1 cellular context compared by ENCODE assay signal in genomic region chr16:54242199-54242598, GRCh38.
A peak's percentile ranks its signal among the peaks of the same experiment; 100 is the strongest.
TF ChIP-seq lines count a peak whose summit lies in the region.

No MANE protein-coding gene starts in this region.

TF ChIP-seq in H1, 55 proteins besides CTCF, POLR2A, EP300 and RAD21:
- no peak for TF ChIP-seq TBP (IDR thresholded peaks at IDR 0.05; ENCODE audit: low read depth, low read length)
- peak; percentile 95 for TF ChIP-seq USF2 (IDR thresholded peaks at IDR 0.05; ENCODE audit: low read length)
- no peak for TF ChIP-seq SUZ12 (IDR thresholded peaks at IDR 0.05; ENCODE audit: low read length)
- TF ChIP-seq SP1 (IDR thresholded peaks at IDR 0.05; ENCODE audit: low read depth, low read length) = peak; percentile 64; the same call in 1 of the 2 replicates
- no peak for TF ChIP-seq BCL11A (IDR thresholded peaks at IDR 0.05; ENCODE audit: low read depth in 2 of 2, low read length in 2 of 2)
- TF ChIP-seq JUN (IDR thresholded peaks at IDR 0.05; ENCODE audit: low read depth, low read length) = no peak
- no peak for TF ChIP-seq HDAC2 (IDR thresholded peaks at IDR 0.05; ENCODE audit: borderline replicate concordance in 1 of 2, low read depth in 2 of 2, low read length in 2 of 2)
- TF ChIP-seq YY1 (IDR thresholded peaks at IDR 0.05; ENCODE audit: low read depth, low read length) = no peak
- TF ChIP-seq BRCA1 (IDR thresholded peaks at IDR 0.05; ENCODE audit: low read depth, low read length) = no peak
- TF ChIP-seq, protein P1, sequence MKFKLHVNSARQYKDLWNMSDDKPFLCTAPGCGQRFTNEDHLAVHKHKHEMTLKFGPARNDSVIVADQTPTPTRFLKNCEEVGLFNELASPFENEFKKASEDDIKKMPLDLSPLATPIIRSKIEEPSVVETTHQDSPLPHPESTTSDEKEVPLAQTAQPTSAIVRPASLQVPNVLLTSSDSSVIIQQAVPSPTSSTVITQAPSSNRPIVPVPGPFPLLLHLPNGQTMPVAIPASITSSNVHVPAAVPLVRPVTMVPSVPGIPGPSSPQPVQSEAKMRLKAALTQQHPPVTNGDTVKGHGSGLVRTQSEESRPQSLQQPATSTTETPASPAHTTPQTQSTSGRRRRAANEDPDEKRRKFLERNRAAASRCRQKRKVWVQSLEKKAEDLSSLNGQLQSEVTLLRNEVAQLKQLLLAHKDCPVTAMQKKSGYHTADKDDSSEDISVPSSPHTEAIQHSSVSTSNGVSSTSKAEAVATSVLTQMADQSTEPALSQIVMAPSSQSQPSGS (IDR thresholded peaks at IDR 0.05; ENCODE audit: low read length) = no peak
- no peak for TF ChIP-seq CBX5 (IDR thresholded peaks at IDR 0.05; ENCODE audit: low read depth, low read length)
- no peak for TF ChIP-seq SIN3A (conservative IDR thresholded peaks at IDR 0.05 in 1 of 2, IDR thresholded peaks at IDR 0.05 in 1 of 2; ENCODE audit: low read depth in 1 of 2, low read length in 2 of 2)
- TF ChIP-seq KDM1A (IDR thresholded peaks at IDR 0.05; ENCODE audit: borderline replicate concordance, low read length) = no peak
- TF ChIP-seq ATF3 (IDR thresholded peaks at IDR 0.05; ENCODE audit: insufficient read depth, low read depth, low read length) = peak; percentile 80
- TF ChIP-seq GABPA (IDR thresholded peaks at IDR 0.05; ENCODE audit: borderline replicate concordance, insufficient read depth, low read length) = no peak
- no peak for TF ChIP-seq SAP30 (IDR thresholded peaks at IDR 0.05; ENCODE audit: insufficient read depth, insufficient replicate concordance, low read length)
- no peak for TF ChIP-seq NRF1 (IDR thresholded peaks at IDR 0.05; ENCODE audit: low read depth, low read length)
- TF ChIP-seq SIX5 (IDR thresholded peaks at IDR 0.05; ENCODE audit: low read depth, low read length) = peak; percentile 72
- peak; percentile 40 for TF ChIP-seq CTBP2 (IDR thresholded peaks at IDR 0.05; ENCODE audit: borderline replicate concordance, insufficient read depth, insufficient read length, low read length)
- no peak for TF ChIP-seq CEBPB (IDR thresholded peaks at IDR 0.05; ENCODE audit: low read depth, low read length)
- no peak for TF ChIP-seq EGR1 (IDR thresholded peaks at IDR 0.05; ENCODE audit: borderline replicate concordance, low read depth, low read length)
- no peak for TF ChIP-seq ZNF274 (IDR thresholded peaks at IDR 0.05; ENCODE audit: borderline replicate concordance, extremely low read depth, low read length)
- no peak for TF ChIP-seq MAFK (IDR thresholded peaks at IDR 0.05; ENCODE audit: low read depth, low read length)
- TF ChIP-seq CHD1 (IDR thresholded peaks at IDR 0.05; ENCODE audit: low read depth, low read length) = no peak
- TF ChIP-seq ASH2L (IDR thresholded peaks at IDR 0.05; ENCODE audit: low read length) = no peak
- TF ChIP-seq RNF2 (IDR thresholded peaks at IDR 0.05; ENCODE audit: borderline replicate concordance, low read depth, low read length, missing control alignments, poor library complexity, severe bottlenecking) = no peak
- TF ChIP-seq RFX5 (IDR thresholded peaks at IDR 0.05; ENCODE audit: borderline replicate concordance, low read depth, low read length) = no peak
- 0 out of 2 replicates have a peak, but pooled peaks have one; percentile 2 for TF ChIP-seq TEAD4 (IDR thresholded peaks at IDR 0.05; ENCODE audit: low read depth, low read length)
- TF ChIP-seq GTF2F1 (IDR thresholded peaks at IDR 0.05; ENCODE audit: borderline replicate concordance, low read depth, low read length) = no peak
- no peak for TF ChIP-seq NANOG (IDR thresholded peaks at IDR 0.05; ENCODE audit: insufficient read depth, low read depth, low read length, poor library complexity, severe bottlenecking)
- TF ChIP-seq BACH1 (IDR thresholded peaks at IDR 0.05; ENCODE audit: low read length) = no peak
- TF ChIP-seq KDM5A (IDR thresholded peaks at IDR 0.05; ENCODE audit: low read length) = no peak
- TF ChIP-seq CHD2 (IDR thresholded peaks at IDR 0.05; ENCODE audit: low read length) = no peak
- no peak for TF ChIP-seq CREB1 (IDR thresholded peaks at IDR 0.05)
- TF ChIP-seq RBBP5 (IDR thresholded peaks at IDR 0.05; ENCODE audit: borderline replicate concordance, low read depth, low read length) = no peak
- TF ChIP-seq TAF7 (optimal IDR thresholded peaks at IDR 0.05; ENCODE audit: borderline replicate concordance, low read depth, low read length) = no peak
- no peak for TF ChIP-seq POLR2AphosphoS5 (IDR thresholded peaks at IDR 0.05; ENCODE audit: low read depth, low read length)
- 0 out of 2 replicates have a peak, but pooled peaks have one; percentile 34 for TF ChIP-seq TCF12 (IDR thresholded peaks at IDR 0.05; ENCODE audit: low read depth, low read length)
- TF ChIP-seq FOSL1 (IDR thresholded peaks at IDR 0.05; ENCODE audit: insufficient read depth, low read depth, low read length) = no peak
- TF ChIP-seq E2F6 (IDR thresholded peaks at IDR 0.05) = no peak
- TF ChIP-seq KDM4A (IDR thresholded peaks at IDR 0.05; ENCODE audit: low read depth, low read length, severe bottlenecking) = no peak
- TF ChIP-seq RXRA (IDR thresholded peaks at IDR 0.05; ENCODE audit: insufficient read depth, low read depth, low read length) = no peak
- no peak for TF ChIP-seq JUND (IDR thresholded peaks at IDR 0.05; ENCODE audit: low read length)
- no peak for TF ChIP-seq SP4 (IDR thresholded peaks at IDR 0.05; ENCODE audit: low read length)
- TF ChIP-seq, protein P2, sequence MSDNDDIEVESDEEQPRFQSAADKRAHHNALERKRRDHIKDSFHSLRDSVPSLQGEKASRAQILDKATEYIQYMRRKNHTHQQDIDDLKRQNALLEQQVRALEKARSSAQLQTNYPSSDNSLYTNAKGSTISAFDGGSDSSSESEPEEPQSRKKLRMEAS (IDR thresholded peaks at IDR 0.05) = peak; percentile 33; the same call in 1 of the 2 replicates
- no peak for TF ChIP-seq SIRT6 (IDR thresholded peaks at IDR 0.05; ENCODE audit: low read length)
- no peak for TF ChIP-seq HDAC6 (IDR thresholded peaks at IDR 0.05; ENCODE audit: low read depth, low read length)
TF ChIP-seq in H1: peak in this region for 8.
